Comparison of ENCODE assay signal across 18 cellular contexts in the genomic region with DNA sequence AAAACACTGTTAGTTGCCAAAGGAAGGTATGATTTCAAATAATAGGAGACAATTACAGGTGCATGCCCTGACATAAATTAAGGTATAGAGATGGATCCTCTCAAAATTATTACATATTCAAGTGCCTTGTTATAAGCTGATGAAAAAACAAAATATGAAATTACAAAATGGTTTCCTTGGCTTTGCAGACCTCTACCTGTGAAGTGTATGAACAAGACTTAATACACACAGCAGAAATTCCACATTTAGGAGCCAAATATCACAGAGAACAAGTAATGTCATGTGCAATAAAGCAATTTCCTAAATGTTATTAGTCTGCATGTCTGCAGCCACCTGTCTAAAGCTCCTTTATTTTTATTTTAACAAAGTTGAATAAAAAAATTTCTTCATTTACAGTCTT.
A peak's percentile ranks its signal among the peaks of the same experiment; 100 is the strongest.
DNase-seq lines count a peak whose midpoint lies in the region; ATAC-seq, FAIRE-seq and TF ChIP-seq lines count a peak whose summit lies in the region.
"Had no signal": no experiment of that assay in that cellular context is flagged by ENCODE, and none has a peak within 500 bp of the region (broad histone marks: within the 10 kb centered on the region; RNA-seq: fewer than 3 reads in every experiment).

No MANE protein-coding gene starts in this region.

- TF ChIP-seq CTCF in retinal pigment epithelial cell (conservative IDR thresholded peaks at IDR 0.05; ENCODE audit: low read depth, low read length): peak; percentile 22

- FAIRE-seq in RCC 7860 (lab: Jason Lieb, UNC): peak; percentile 14

- no peak overlapping the region for H3K27ac Mint-ChIP-seq in activated naive CD8-positive, alpha-beta T cell treated with anti-CD3 and anti-CD28 coated beads, Interleukin-2, amount 50 U/mL, for 24 hours
- H3K27ac Mint-ChIP-seq: activated CD4-positive, alpha-beta T cell treated with anti-CD3 and anti-CD28 coated beads, Interleukin-2, amount 10 ng/mL, durations not matched to agents 24 days and 14 days; activated T-helper 17 cell treated with anti-CD3 and anti-CD28 coated beads, Interleukin-2, amount 50 U/mL, for 72 hours; CD8-positive, alpha-beta memory T cell; nephron had no signal

- peak; percentile 4 for DNase-seq in DMS53 treated with DMSO at 0.1 percent for 48 hours (lab: John Stamatoyannopoulos, UW; ENCODE audit: unreplicated experiment)
- DNase-seq in RCC 7860 (ENCODE audit: low spot score): no peak
- no peak for DNase-seq in retinal pigment epithelial cell (ENCODE audit: low read depth)
- no peak for DNase-seq in NCI-H526 (lab: John Stamatoyannopoulos, UW)
- DNase-seq in activated naive CD8-positive, alpha-beta T cell treated with anti-CD3 and anti-CD28 coated beads, Interleukin-2, amount 50 U/mL, for 24 hours: no peak
- DNase-seq: colonic mucosa, GOT3, left ventricle myocardium inferior, sigmoid colon had no signal

- no peaks in the 10 kb centered on the region for H3K36me3 Mint-ChIP-seq in activated naive CD8-positive, alpha-beta T cell treated with anti-CD3 and anti-CD28 coated beads, Interleukin-2, amount 50 U/mL, for 24 hours (ENCODE audit: low read depth)
- H3K36me3 Mint-ChIP-seq: CD8-positive, alpha-beta memory T cell had no signal

- no peak overlapping the region for H3K4me3 ChIP-seq in retinal pigment epithelial cell (ENCODE audit: low read length)
- H3K4me3 ChIP-seq: breast epithelium, colonic mucosa, K562, left ventricle myocardium inferior, sigmoid colon, thyroid gland had no signal

- no peak overlapping the region for H3K4me3 Mint-ChIP-seq in activated naive CD8-positive, alpha-beta T cell treated with anti-CD3 and anti-CD28 coated beads, Interleukin-2, amount 50 U/mL, for 24 hours
- H3K4me3 Mint-ChIP-seq: activated CD4-positive, alpha-beta T cell treated with anti-CD3 and anti-CD28 coated beads, Interleukin-2, amount 10 ng/mL, durations not matched to agents 24 days and 14 days; activated T-helper 17 cell treated with anti-CD3 and anti-CD28 coated beads, Interleukin-2, amount 50 U/mL, for 72 hours; CD8-positive, alpha-beta memory T cell; nephron had no signal

- H3K27me3 Mint-ChIP-seq in activated naive CD8-positive, alpha-beta T cell treated with anti-CD3 and anti-CD28 coated beads, Interleukin-2, amount 50 U/mL, for 24 hours: no peaks in the 10 kb centered on the region
- H3K27me3 Mint-ChIP-seq: activated CD4-positive, alpha-beta T cell treated with anti-CD3 and anti-CD28 coated beads, Interleukin-2, amount 10 ng/mL, durations not matched to agents 24 days and 14 days; activated T-helper 17 cell treated with anti-CD3 and anti-CD28 coated beads, Interleukin-2, amount 50 U/mL, for 72 hours; CD8-positive, alpha-beta memory T cell had no signal

- ATAC-seq in GM21367 (IDR thresholded peaks at IDR 0.05; ENCODE audit: unreplicated experiment) (peak; percentile 25), HG03097 (IDR thresholded peaks at IDR 0.05; ENCODE audit: low FRiP score, unreplicated experiment) (no peak)
- no peak for ATAC-seq in activated naive CD8-positive, alpha-beta T cell treated with anti-CD3 and anti-CD28 coated beads, Interleukin-2, amount 50 U/mL, for 24 hours

- H3K9me3 Mint-ChIP-seq in activated naive CD8-positive, alpha-beta T cell treated with anti-CD3 and anti-CD28 coated beads, Interleukin-2, amount 50 U/mL, for 24 hours: no peaks in the 10 kb centered on the region
- H3K9me3 Mint-ChIP-seq: activated CD4-positive, alpha-beta T cell treated with anti-CD3 and anti-CD28 coated beads, Interleukin-2, amount 10 ng/mL, durations not matched to agents 24 days and 14 days; activated T-helper 17 cell treated with anti-CD3 and anti-CD28 coated beads, Interleukin-2, amount 50 U/mL, for 72 hours; CD8-positive, alpha-beta memory T cell; nephron had no signal

- no peaks in the 10 kb centered on the region for H3K4me1 Mint-ChIP-seq in activated naive CD8-positive, alpha-beta T cell treated with anti-CD3 and anti-CD28 coated beads, Interleukin-2, amount 50 U/mL, for 24 hours
- H3K4me1 Mint-ChIP-seq: activated T-helper 17 cell treated with anti-CD3 and anti-CD28 coated beads, Interleukin-2, amount 50 U/mL, for 72 hours had no signal
